Comparison of ENCODE assay signal across 11 cellular contexts in the genomic region with DNA sequence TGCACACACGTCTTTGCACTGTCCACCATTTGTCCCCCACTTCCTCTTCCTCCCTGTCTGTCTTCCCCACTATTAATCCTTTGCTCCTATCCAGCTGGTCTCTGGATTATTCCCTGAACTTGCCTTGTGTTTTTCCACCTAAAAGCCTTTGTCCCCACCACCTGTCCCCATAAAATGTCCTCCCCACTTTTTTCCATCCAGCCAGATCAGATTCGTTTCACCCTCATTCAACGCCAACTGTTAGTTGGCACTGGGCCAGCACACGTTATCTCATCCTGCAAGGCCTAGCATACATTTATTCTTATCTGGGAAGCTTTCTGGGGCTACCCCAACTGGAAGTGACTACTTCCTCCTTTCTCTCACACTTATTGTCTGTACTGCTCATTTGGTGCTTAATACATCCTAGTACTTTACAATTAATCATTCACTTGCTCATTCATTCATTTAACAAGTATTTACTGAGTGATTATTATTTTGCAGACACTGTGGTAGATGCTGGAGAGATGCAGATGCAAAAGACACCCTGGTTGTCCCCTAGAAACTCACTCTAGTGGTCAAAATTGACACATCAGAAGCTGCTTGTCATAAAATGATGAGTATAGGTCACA.
A peak's percentile ranks its signal among the peaks of the same experiment; 100 is the strongest.
DNase-seq lines count a peak whose midpoint lies in the region; ATAC-seq lines count a peak whose summit lies in the region.
"Had no signal": no experiment of that assay in that cellular context is flagged by ENCODE, and none has a peak within 500 bp of the region (broad histone marks: within the 10 kb centered on the region; RNA-seq: fewer than 3 reads in every experiment).

No MANE protein-coding gene starts in this region.

- H3K4me1 Mint-ChIP-seq in stimulated activated memory B cell treated with anti-CD40 and anti-IgM and Interleukin-4, amounts not matched to agents 10 μg/mL and 1 μg/mL and 100 μg/mL, for 72 hours: no peaks in the 10 kb centered on the region

- H3K36me3 Mint-ChIP-seq in stimulated activated memory B cell treated with anti-CD40 and anti-IgM and Interleukin-4, amounts not matched to agents 10 μg/mL and 1 μg/mL and 100 μg/mL, for 72 hours: no peaks in the 10 kb centered on the region

- H3K4me3 Mint-ChIP-seq in stimulated activated memory B cell treated with anti-CD40 and anti-IgM and Interleukin-4, amounts not matched to agents 10 μg/mL and 1 μg/mL and 100 μg/mL, for 72 hours: no peak overlapping the region
- H3K4me3 Mint-ChIP-seq: neural crest cell, T-helper 17 cell had no signal

- DNase-seq in NOMO-1 treated with DMSO at 0.1 percent for 48 hours (lab: John Stamatoyannopoulos, UW; ENCODE audit: unreplicated experiment) (peak; percentile 55), pulmonary artery endothelial cell (ENCODE audit: low read depth, low spot score) (peak; percentile 94), AML-193 (lab: John Stamatoyannopoulos, UW) (no peak), nucleus accumbens (lab: John Stamatoyannopoulos, UW) (no peak)
- DNase-seq: T-helper 17 cell had no signal

- peaks cover 17% of the 10 kb centered on the region for H3K9me3 Mint-ChIP-seq in stimulated activated memory B cell treated with anti-CD40 and anti-IgM and Interleukin-4, amounts not matched to agents 10 μg/mL and 1 μg/mL and 100 μg/mL, for 72 hours
- H3K9me3 Mint-ChIP-seq: neural crest cell had no signal

- H3K27me3 Mint-ChIP-seq in stimulated activated memory B cell treated with anti-CD40 and anti-IgM and Interleukin-4, amounts not matched to agents 10 μg/mL and 1 μg/mL and 100 μg/mL, for 72 hours: peaks cover 10% of the 10 kb centered on the region

- H3K27ac Mint-ChIP-seq in stimulated activated memory B cell treated with anti-CD40 and anti-IgM and Interleukin-4, amounts not matched to agents 10 μg/mL and 1 μg/mL and 100 μg/mL, for 72 hours: no peak overlapping the region
- H3K27ac Mint-ChIP-seq: T-helper 17 cell had no signal

- peak; percentile 67 for ATAC-seq in GM21390 (IDR thresholded peaks at IDR 0.05; ENCODE audit: unreplicated experiment)
- ATAC-seq in HG03571 (IDR thresholded peaks at IDR 0.05; ENCODE audit: unreplicated experiment): peak; percentile 80
- no peak for ATAC-seq in stimulated activated memory B cell treated with anti-CD40 and anti-IgM and Interleukin-4, amounts not matched to agents 10 μg/mL and 1 μg/mL and 100 μg/mL, for 72 hours
- ATAC-seq in HG03280 (IDR thresholded peaks at IDR 0.05; ENCODE audit: unreplicated experiment): no peak
- ATAC-seq: HCT116, T-helper 17 cell had no signal

Comparison
In these comparisons a context has a peak if more than half of its experiments do, and no peak if none do; other contexts are left out.
1. ATAC-seq: peak in GM21390 (single experiment) and HG03571 (single experiment); none in stimulated activated memory B cell treated with anti-CD40 and anti-IgM and Interleukin-4, amounts not matched to agents 10 μg/mL and 1 μg/mL and 100 μg/mL, for 72 hours (single experiment) and HG03280 (single experiment).
2. DNase-seq: peak in NOMO-1 treated with DMSO at 0.1 percent for 48 hours (single experiment) and pulmonary artery endothelial cell (single experiment); none in AML-193 (0 of 2) and nucleus accumbens (0 of 56).